ENCODE assay signal across 1 cellular context in the genomic region with DNA sequence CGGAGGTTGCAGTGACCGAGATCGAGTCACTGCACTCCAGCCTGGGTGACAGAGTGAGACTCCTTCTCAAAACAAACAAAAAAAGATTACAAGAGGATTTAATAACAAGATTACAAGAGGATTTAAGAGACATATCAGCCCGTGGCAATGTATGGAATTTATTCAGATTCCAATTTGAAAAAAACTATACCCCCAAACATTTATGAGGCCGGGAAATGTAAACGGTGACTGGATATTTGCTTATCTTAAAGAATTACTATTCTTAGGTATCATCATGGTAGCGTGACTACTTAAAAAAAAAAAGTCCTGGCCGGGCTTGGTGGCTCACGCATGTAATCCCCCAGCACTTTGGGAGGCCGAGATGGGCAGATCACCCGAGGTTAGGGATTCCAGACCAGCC.
TF ChIP-seq lines count a peak whose summit lies in the region.

No MANE protein-coding gene starts in this region.

TF ChIP-seq in SK-N-SH, 30 proteins besides CTCF, POLR2A, EP300 and RAD21 (continued from another document):
- TF ChIP-seq, protein P1, sequence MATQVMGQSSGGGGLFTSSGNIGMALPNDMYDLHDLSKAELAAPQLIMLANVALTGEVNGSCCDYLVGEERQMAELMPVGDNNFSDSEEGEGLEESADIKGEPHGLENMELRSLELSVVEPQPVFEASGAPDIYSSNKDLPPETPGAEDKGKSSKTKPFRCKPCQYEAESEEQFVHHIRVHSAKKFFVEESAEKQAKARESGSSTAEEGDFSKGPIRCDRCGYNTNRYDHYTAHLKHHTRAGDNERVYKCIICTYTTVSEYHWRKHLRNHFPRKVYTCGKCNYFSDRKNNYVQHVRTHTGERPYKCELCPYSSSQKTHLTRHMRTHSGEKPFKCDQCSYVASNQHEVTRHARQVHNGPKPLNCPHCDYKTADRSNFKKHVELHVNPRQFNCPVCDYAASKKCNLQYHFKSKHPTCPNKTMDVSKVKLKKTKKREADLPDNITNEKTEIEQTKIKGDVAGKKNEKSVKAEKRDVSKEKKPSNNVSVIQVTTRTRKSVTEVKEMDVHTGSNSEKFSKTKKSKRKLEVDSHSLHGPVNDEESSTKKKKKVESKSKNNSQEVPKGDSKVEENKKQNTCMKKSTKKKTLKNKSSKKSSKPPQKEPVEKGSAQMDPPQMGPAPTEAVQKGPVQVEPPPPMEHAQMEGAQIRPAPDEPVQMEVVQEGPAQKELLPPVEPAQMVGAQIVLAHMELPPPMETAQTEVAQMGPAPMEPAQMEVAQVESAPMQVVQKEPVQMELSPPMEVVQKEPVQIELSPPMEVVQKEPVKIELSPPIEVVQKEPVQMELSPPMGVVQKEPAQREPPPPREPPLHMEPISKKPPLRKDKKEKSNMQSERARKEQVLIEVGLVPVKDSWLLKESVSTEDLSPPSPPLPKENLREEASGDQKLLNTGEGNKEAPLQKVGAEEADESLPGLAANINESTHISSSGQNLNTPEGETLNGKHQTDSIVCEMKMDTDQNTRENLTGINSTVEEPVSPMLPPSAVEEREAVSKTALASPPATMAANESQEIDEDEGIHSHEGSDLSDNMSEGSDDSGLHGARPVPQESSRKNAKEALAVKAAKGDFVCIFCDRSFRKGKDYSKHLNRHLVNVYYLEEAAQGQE (IDR thresholded peaks at IDR 0.05; ENCODE audit: low read depth, low read length), result no peak
- TF ChIP-seq FOXM1 (IDR thresholded peaks at IDR 0.05; ENCODE audit: low read depth), result no peak
- TF ChIP-seq NFIC (IDR thresholded peaks at IDR 0.05; ENCODE audit: borderline replicate concordance), result no peak
- no peak for TF ChIP-seq FOSL2 (IDR thresholded peaks at IDR 0.05; ENCODE audit: borderline replicate concordance, low read depth)
- no peak for TF ChIP-seq EZH2phosphoT487 (IDR thresholded peaks at IDR 0.05; ENCODE audit: borderline replicate concordance, low read depth)
- no peak for TF ChIP-seq POLR2AphosphoS5 (IDR thresholded peaks at IDR 0.05; ENCODE audit: low read depth, low read length)
- TF ChIP-seq, protein P2, sequence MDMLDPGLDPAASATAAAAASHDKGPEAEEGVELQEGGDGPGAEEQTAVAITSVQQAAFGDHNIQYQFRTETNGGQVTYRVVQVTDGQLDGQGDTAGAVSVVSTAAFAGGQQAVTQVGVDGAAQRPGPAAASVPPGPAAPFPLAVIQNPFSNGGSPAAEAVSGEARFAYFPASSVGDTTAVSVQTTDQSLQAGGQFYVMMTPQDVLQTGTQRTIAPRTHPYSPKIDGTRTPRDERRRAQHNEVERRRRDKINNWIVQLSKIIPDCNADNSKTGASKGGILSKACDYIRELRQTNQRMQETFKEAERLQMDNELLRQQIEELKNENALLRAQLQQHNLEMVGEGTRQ (IDR thresholded peaks at IDR 0.05; ENCODE audit: borderline replicate concordance, low read depth, low read length), result no peak
- TF ChIP-seq FOXJ3 (CRISPR knock-in tag; IDR thresholded peaks at IDR 0.05), result no peak
- TF ChIP-seq, protein P3, sequence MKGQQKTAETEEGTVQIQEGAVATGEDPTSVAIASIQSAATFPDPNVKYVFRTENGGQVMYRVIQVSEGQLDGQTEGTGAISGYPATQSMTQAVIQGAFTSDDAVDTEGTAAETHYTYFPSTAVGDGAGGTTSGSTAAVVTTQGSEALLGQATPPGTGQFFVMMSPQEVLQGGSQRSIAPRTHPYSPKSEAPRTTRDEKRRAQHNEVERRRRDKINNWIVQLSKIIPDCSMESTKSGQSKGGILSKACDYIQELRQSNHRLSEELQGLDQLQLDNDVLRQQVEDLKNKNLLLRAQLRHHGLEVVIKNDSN (IDR thresholded peaks at IDR 0.05; ENCODE audit: borderline replicate concordance, low read depth), result no peak
- no peak for TF ChIP-seq TEAD4 (IDR thresholded peaks at IDR 0.05; ENCODE audit: borderline replicate concordance, insufficient read depth)
- TF ChIP-seq ELF1 (IDR thresholded peaks at IDR 0.05), result no peak
